ENCODE assay signal across 8 cellular contexts in genomic region chr18:48539406-48540328, GRCh38.
A peak's percentile ranks its signal among the peaks of the same experiment; 100 is the strongest.
DNase-seq lines count a peak whose midpoint lies in the region; ATAC-seq and TF ChIP-seq lines count a peak whose summit lies in the region.

No MANE protein-coding gene starts in this region.

- peak; percentile 52 for DNase-seq in NCI-H2171 (lab: John Stamatoyannopoulos, UW)
- peak; percentile 73 for DNase-seq in activated CD8-positive, alpha-beta memory T cell treated with anti-CD3 and anti-CD28 coated beads for 24 hours
- peak; percentile 52 for DNase-seq in medulla oblongata (ENCODE audit: extremely low spot score)
- peak; percentile 3 for DNase-seq in stimulated activated naive B cell treated with anti-CD40 and anti-IgM and Interleukin-4, amounts not matched to agents 10 μg/mL and 1 μg/mL and 100 μg/mL, for 72 hours

- peaks cover 0 to 6% of the 10 kb centered on the region in 2 donors for H3K27me3 Mint-ChIP-seq in stimulated activated naive B cell treated with anti-CD40 and anti-IgM and Interleukin-4, amounts not matched to agents 10 μg/mL and 1 μg/mL and 100 μg/mL, for 72 hours

- ATAC-seq in stimulated activated naive B cell treated with anti-CD40 and anti-IgM and Interleukin-4, amounts not matched to agents 10 μg/mL and 1 μg/mL and 100 μg/mL, for 72 hours (replicated peaks), result peak; percentile 13 to 27
- no peak for ATAC-seq in HG03097 (IDR thresholded peaks at IDR 0.05; ENCODE audit: low FRiP score, unreplicated experiment)
- ATAC-seq in HG03460 (IDR thresholded peaks at IDR 0.05; ENCODE audit: unreplicated experiment), result no peak

- no peaks in the 10 kb centered on the region for H3K9me3 ChIP-seq in endocrine pancreas (ENCODE audit: control insufficient read depth, low read length)

- H3K4me1 ChIP-seq in endocrine pancreas (ENCODE audit: control insufficient read depth, insufficient read depth, low read length), result no peaks in the 10 kb centered on the region

- peak overlapping the region; percentile 61 for H3K4me3 ChIP-seq in GM12875 (ENCODE audit: low read depth, low read length)
- no peak overlapping the region for H3K4me3 ChIP-seq in endocrine pancreas (ENCODE audit: control insufficient read depth, insufficient read depth, low read length)

- no peaks in the 10 kb centered on the region for H3K27me3 ChIP-seq in endocrine pancreas (ENCODE audit: control insufficient read depth, insufficient read depth, low read length)

- peak overlapping the region; percentile 69 for H3K9ac ChIP-seq in endocrine pancreas (ENCODE audit: control insufficient read depth, insufficient read depth, low read length)

- H3K27ac Mint-ChIP-seq in stimulated activated naive B cell treated with anti-CD40 and anti-IgM and Interleukin-4, amounts not matched to agents 10 μg/mL and 1 μg/mL and 100 μg/mL, for 72 hours, result peak overlapping the region; percentile 17

- peaks cover 5 to 29% of the 10 kb centered on the region in 2 donors for H3K4me1 Mint-ChIP-seq in stimulated activated naive B cell treated with anti-CD40 and anti-IgM and Interleukin-4, amounts not matched to agents 10 μg/mL and 1 μg/mL and 100 μg/mL, for 72 hours

- H3K36me3 Mint-ChIP-seq in stimulated activated naive B cell treated with anti-CD40 and anti-IgM and Interleukin-4, amounts not matched to agents 10 μg/mL and 1 μg/mL and 100 μg/mL, for 72 hours, result no peaks in the 10 kb centered on the region

- no peaks in the 10 kb centered on the region for H3K36me3 ChIP-seq in endocrine pancreas (ENCODE audit: control insufficient read depth, insufficient read depth, low read length)

- H3K4me3 Mint-ChIP-seq in stimulated activated naive B cell treated with anti-CD40 and anti-IgM and Interleukin-4, amounts not matched to agents 10 μg/mL and 1 μg/mL and 100 μg/mL, for 72 hours, result peak overlapping the region; percentile 91 to 96

- no peak for TF ChIP-seq CTCF in GM12875 (IDR thresholded peaks at IDR 0.05; ENCODE audit: borderline replicate concordance, insufficient read depth, low read depth, low read length)

- no peaks in the 10 kb centered on the region for H3K9me3 Mint-ChIP-seq in stimulated activated naive B cell treated with anti-CD40 and anti-IgM and Interleukin-4, amounts not matched to agents 10 μg/mL and 1 μg/mL and 100 μg/mL, for 72 hours

Comparison
In these comparisons a context has a peak if more than half of its experiments do, and no peak if none do; other contexts are left out.
1. DNase-seq: peak in every context shown above with its lines; median percentile 73 in activated CD8-positive, alpha-beta memory T cell treated with anti-CD3 and anti-CD28 coated beads for 24 hours; 52 in NCI-H2171; 52 in medulla oblongata; 3 in stimulated activated naive B cell treated with anti-CD40 and anti-IgM and Interleukin-4, amounts not matched to agents 10 μg/mL and 1 μg/mL and 100 μg/mL, for 72 hours.
2. ATAC-seq: peak in stimulated activated naive B cell treated with anti-CD40 and anti-IgM and Interleukin-4, amounts not matched to agents 10 μg/mL and 1 μg/mL and 100 μg/mL, for 72 hours (2 of 2); none in HG03097 (single experiment) and HG03460 (single experiment).